ENCODE assay signal across 9 cellular contexts in the genomic region with DNA sequence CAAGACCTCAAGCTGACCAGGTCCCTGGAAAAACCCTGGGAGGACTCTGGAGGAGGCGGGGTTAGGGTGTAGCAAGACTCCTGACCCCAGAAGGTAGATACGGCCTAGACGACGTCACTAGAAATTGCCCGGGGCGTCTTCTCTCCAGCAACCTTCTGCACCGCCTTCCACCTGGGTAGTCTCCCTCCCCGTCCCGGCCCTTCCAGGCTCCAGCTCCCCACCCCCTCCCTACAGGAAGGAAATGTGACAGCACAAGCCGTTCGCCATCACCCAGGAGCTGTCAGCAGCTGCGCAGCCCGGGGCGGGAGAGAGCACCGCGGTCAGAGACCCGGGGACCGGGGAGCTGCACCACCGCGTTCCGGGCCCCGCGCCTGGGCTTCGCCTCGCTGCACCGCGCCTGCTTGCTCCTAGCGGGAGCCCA. TPM values are rescaled to one million over a fixed set of nuclear protein-coding genes. Genes with fewer than 3 reads are reported as not detected.
DNase-seq lines count a peak whose midpoint lies in the region; ATAC-seq and TF ChIP-seq lines count a peak whose summit lies in the region.
"Had no signal": no experiment of that assay in that cellular context is flagged by ENCODE, and none has a peak within 500 bp of the region (broad histone marks: within the 10 kb centered on the region; RNA-seq: fewer than 3 reads in every experiment).

No MANE protein-coding gene starts in this region.

- intact Hi-C loops in prostate gland (cut with DNase I), result no loop called here
- intact Hi-C loops in sciatic nerve (cut with DNase I), result no loop called here

- H3K9me3 ChIP-seq in H9 (ENCODE audit: control insufficient read depth, low read depth, low read length), result no peaks in the 10 kb centered on the region
- H3K9me3 ChIP-seq in prostate gland, result no peaks in the 10 kb centered on the region

- H3K27ac ChIP-seq in H9 (ENCODE audit: insufficient read length, low read depth, low read length), result no peak overlapping the region
- peak overlapping the region in 1 of 2 donors; percentile 51 for H3K27ac ChIP-seq in prostate gland
- H3K27ac ChIP-seq: coronary artery had no signal

- no peak overlapping the region for H2BK5ac ChIP-seq in H9 (ENCODE audit: insufficient read length, low read length)

- peaks cover 23 to 33% of the 10 kb centered on the region in 2 experiments for H3K4me1 Mint-ChIP-seq in H9
- H3K4me1 Mint-ChIP-seq in stimulated activated naive B cell treated with anti-CD40 and anti-IgM and Interleukin-4, amounts not matched to agents 10 μg/mL and 1 μg/mL and 100 μg/mL, for 72 hours, result peaks cover 14 to 24% of the 10 kb centered on the region in 2 donors

- H3K23me2 ChIP-seq in H9 (ENCODE audit: insufficient read length, low read depth, low read length, poor library complexity, severe bottlenecking), result peaks cover 26% of the 10 kb centered on the region

- H4K5ac ChIP-seq in H9 (ENCODE audit: insufficient read length, low read depth, low read length), result no peak overlapping the region

- no peak overlapping the region for H2AK5ac ChIP-seq in H9 (ENCODE audit: insufficient read length, low read length)

- H3T11ph ChIP-seq in H9 (ENCODE audit: low read length), result no peak overlapping the region

- H3K4me1 ChIP-seq in H9 (ENCODE audit: insufficient read depth, low read length) (peaks cover 2% of the 10 kb centered on the region; the same call in 1 of the 2 replicates), prostate gland (replicated peaks) (peaks cover 3% of the 10 kb centered on the region)

- no peak overlapping the region for H3K23ac ChIP-seq in H9 (ENCODE audit: insufficient read length, low read depth, low read length)

- H3K27ac Mint-ChIP-seq in H9, result no peak overlapping the region
- H3K27ac Mint-ChIP-seq in stimulated activated naive B cell treated with anti-CD40 and anti-IgM and Interleukin-4, amounts not matched to agents 10 μg/mL and 1 μg/mL and 100 μg/mL, for 72 hours, result no peak overlapping the region

- H3K4me2 ChIP-seq in H9 (ENCODE audit: insufficient read depth, insufficient read length, low read length), result peak overlapping the region; percentile 76

- H3K4me3 Mint-ChIP-seq in H9, result peak overlapping the region; percentile 77 to 90
- H3K4me3 Mint-ChIP-seq in stimulated activated naive B cell treated with anti-CD40 and anti-IgM and Interleukin-4, amounts not matched to agents 10 μg/mL and 1 μg/mL and 100 μg/mL, for 72 hours, result peak overlapping the region in 1 of 2 donors; percentile 76

- no peaks in the 10 kb centered on the region for H3K79me2 ChIP-seq in H9 (ENCODE audit: insufficient read depth, low read length)

- no peak overlapping the region for H2BK120ac ChIP-seq in H9 (ENCODE audit: low read depth, low read length, poor library complexity, severe bottlenecking)

- peak overlapping the region; percentile 59; the same call in 1 of the 2 replicates for H3K14ac ChIP-seq in H9 (ENCODE audit: insufficient read depth, low read length)

- no peak for TF ChIP-seq POLR2A in prostate gland (IDR thresholded peaks at IDR 0.05)

- H2BK12ac ChIP-seq in H9 (ENCODE audit: insufficient read length, low read depth, low read length), result no peak overlapping the region

- H4K20me1 ChIP-seq in H9 (ENCODE audit: control insufficient read depth, insufficient read depth, insufficient read length), result no peaks in the 10 kb centered on the region

- no peak overlapping the region for H3K56ac ChIP-seq in H9 (ENCODE audit: insufficient read length, low read depth, low read length)

- no peaks in the 10 kb centered on the region for H3K36me3 ChIP-seq in prostate gland

- peak overlapping the region; percentile 61 for H3K9ac ChIP-seq in H9 (ENCODE audit: extremely low read depth, insufficient read length, low read length)

- TF ChIP-seq CTCF in H9 (conservative IDR thresholded peaks at IDR 0.05) (no peak), prostate gland (IDR thresholded peaks at IDR 0.05) (no peak)

- no peak for ATAC-seq in stimulated activated naive B cell treated with anti-CD40 and anti-IgM and Interleukin-4, amounts not matched to agents 10 μg/mL and 1 μg/mL and 100 μg/mL, for 72 hours (replicated peaks)
- no peak for ATAC-seq in sciatic nerve

- DNase-seq in H9 (peak; percentile 94), SK-N-DZ (ENCODE audit: low spot score) (peak; percentile 65), iPS DF 19.7 (ENCODE audit: low read depth, low spot score) (peak; percentile 83), prostate gland (ENCODE audit: low spot score) (peak; percentile 10), sciatic nerve (ENCODE audit: low spot score) (no peak), NCI-H187 (lab: John Stamatoyannopoulos, UW) (no peak)
- no peak for DNase-seq in stimulated activated naive B cell treated with anti-CD40 and anti-IgM and Interleukin-4, amounts not matched to agents 10 μg/mL and 1 μg/mL and 100 μg/mL, for 72 hours
- DNase-seq in activated CD4-positive, alpha-beta T cell treated with anti-CD3 and anti-CD28 coated beads for 1 hour, result no peak

- H3K27me3 Mint-ChIP-seq in H9 (ENCODE audit: low read depth), result peaks cover 52% of the 10 kb centered on the region
- H3K27me3 Mint-ChIP-seq in stimulated activated naive B cell treated with anti-CD40 and anti-IgM and Interleukin-4, amounts not matched to agents 10 μg/mL and 1 μg/mL and 100 μg/mL, for 72 hours, result peaks cover 35 to 57% of the 10 kb centered on the region in 2 donors

- no peak overlapping the region for H4K91ac ChIP-seq in H9 (ENCODE audit: insufficient read length, low read depth, low read length)

- no peak overlapping the region for H3K4ac ChIP-seq in H9 (ENCODE audit: low read depth, low read length)

- no peak overlapping the region for H3K18ac ChIP-seq in H9 (ENCODE audit: insufficient read length, low read depth, low read length)

- H2AFZ ChIP-seq in H9 (ENCODE audit: low read length), result no peak overlapping the region

- H3K27me3 ChIP-seq in H9 (ENCODE audit: insufficient read depth, low read length) (no peaks in the 10 kb centered on the region), prostate gland (replicated peaks; ENCODE audit: insufficient read depth) (no peaks in the 10 kb centered on the region)

- H2BK20ac ChIP-seq in H9 (ENCODE audit: low read depth, low read length, poor library complexity, severe bottlenecking), result no peak overlapping the region

- H3K79me1 ChIP-seq in H9 (ENCODE audit: insufficient read depth, low read depth, low read length, poor library complexity, severe bottlenecking), result no peaks in the 10 kb centered on the region

- WGBS in H9 (ENCODE audit: extremely low coverage, insufficient read length, low lambda C conversion rate), result no CpG with 5 or more reads among the region's 28 CpGs
- 36% methylated on average over 18 of the region's 28 CpGs for WGBS in prostate gland

- no peak overlapping the region for H4K8ac ChIP-seq in H9 (replicated peaks; ENCODE audit: insufficient read length, low read depth, low read length)

- H3K9me3 Mint-ChIP-seq in H9, result no peaks in the 10 kb centered on the region
- H3K9me3 Mint-ChIP-seq in stimulated activated naive B cell treated with anti-CD40 and anti-IgM and Interleukin-4, amounts not matched to agents 10 μg/mL and 1 μg/mL and 100 μg/mL, for 72 hours, result no peaks in the 10 kb centered on the region

- no peaks in the 10 kb centered on the region for H3K36me3 Mint-ChIP-seq in H9 (ENCODE audit: insufficient read depth in 1 of 3, low read depth in 3 of 3)
- no peaks in the 10 kb centered on the region for H3K36me3 Mint-ChIP-seq in stimulated activated naive B cell treated with anti-CD40 and anti-IgM and Interleukin-4, amounts not matched to agents 10 μg/mL and 1 μg/mL and 100 μg/mL, for 72 hours

- H2BK15ac ChIP-seq in H9 (ENCODE audit: low read depth, low read length), result no peak overlapping the region

- no peak overlapping the region for H3K4me3 ChIP-seq in prostate gland

RNA-seq across cellular contexts. Expression of gene SERTAD4, which starts 20.0 kb away (rescaled TPM):
- total RNA-seq in H9 (2021), result 3.9 and 5.0 TPM in 2 replicates
- 8.2 and 9.4 TPM in 2 replicates for polyA plus RNA-seq in SK-N-DZ (2014; cell fraction: cytosol; rRNA removed)
- polyA plus RNA-seq in SK-N-DZ (2014; cell fraction: nucleus; rRNA removed), result 5.8 and 8.9 TPM in 2 replicates
- total RNA-seq in prostate gland, result 10 to 100 TPM in 1 of 2 donors, 1 to 10 TPM in 1; 2.0 to 10.6 TPM
- 9.5 TPM for total RNA-seq in sciatic nerve

Comparison
In these comparisons a context has a peak if more than half of its experiments do, and no peak if none do; other contexts are left out.
1. DNase-seq: peak in H9 (single experiment), SK-N-DZ (single experiment), iPS DF 19.7 (single experiment) and prostate gland (single experiment); none in stimulated activated naive B cell treated with anti-CD40 and anti-IgM and Interleukin-4, amounts not matched to agents 10 μg/mL and 1 μg/mL and 100 μg/mL, for 72 hours (single experiment), activated CD4-positive, alpha-beta T cell treated with anti-CD3 and anti-CD28 coated beads for 1 hour (single experiment), sciatic nerve (single experiment) and NCI-H187 (0 of 2).